In the genomic region with DNA sequence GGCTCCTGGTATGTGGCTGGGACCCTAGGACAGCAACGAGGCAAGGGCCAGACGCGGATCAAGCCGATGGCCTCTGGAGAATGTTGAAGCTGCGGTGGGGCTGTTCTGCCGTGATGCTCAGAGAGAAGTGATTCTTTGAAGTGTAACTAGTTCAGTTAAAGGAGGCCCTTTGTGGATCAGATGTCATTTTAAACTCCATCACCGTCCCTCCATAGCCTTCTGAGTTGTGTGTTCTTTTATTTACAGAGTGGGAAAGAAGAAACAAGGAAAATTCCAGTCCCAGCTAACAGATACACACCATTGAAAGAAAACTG, we compare ENCODE assay signal across 8 cellular contexts. TPM values are rescaled to one million over a fixed set of nuclear protein-coding genes. Genes with fewer than 3 reads are reported as not detected.
DNase-seq lines count a peak whose midpoint lies in the region; ATAC-seq and TF ChIP-seq lines count a peak whose summit lies in the region.

No MANE protein-coding gene starts in this region.

- H3K4me1 Mint-ChIP-seq in activated T-cell treated with anti-CD3 and anti-CD28 coated beads, Interleukin-2, amount 50 U/mL, for 72 hours (ENCODE audit: low read depth), result peaks cover 51% of the 10 kb centered on the region
- H3K4me1 Mint-ChIP-seq in type B pancreatic cell (ENCODE audit: unreplicated experiment), result peaks cover 23% of the 10 kb centered on the region

- peak overlapping the region; percentile 95 to 99 for H3K4me3 Mint-ChIP-seq in activated T-cell treated with anti-CD3 and anti-CD28 coated beads, Interleukin-2, amount 50 U/mL, for 72 hours
- peak overlapping the region; percentile 98 for H3K4me3 Mint-ChIP-seq in type B pancreatic cell

- intact Hi-C loops in lower lobe of right lung (cut with DNase I), result no loop called here

- no peak for ATAC-seq in activated T-cell treated with anti-CD3 and anti-CD28 coated beads, Interleukin-2, amount 50 U/mL, for 72 hours (replicated peaks in 1 of 2)
- ATAC-seq in lower lobe of right lung, result no peak
- no peak for ATAC-seq in HG02642 (IDR thresholded peaks at IDR 0.05; ENCODE audit: poor library complexity, unreplicated experiment)

- H3K4me1 ChIP-seq in lower lobe of right lung, result peaks cover 34% of the 10 kb centered on the region

- TF ChIP-seq CTCF in astrocyte of the cerebellum (IDR thresholded peaks at IDR 0.05; ENCODE audit: low read depth, low read length, missing control alignments) (no peak), lower lobe of right lung (IDR thresholded peaks at IDR 0.05) (no peak), type B pancreatic cell (conservative IDR thresholded peaks at IDR 0.05) (no peak)

- H3K9me3 Mint-ChIP-seq in activated T-cell treated with anti-CD3 and anti-CD28 coated beads, Interleukin-2, amount 50 U/mL, for 72 hours, result no peaks in the 10 kb centered on the region
- H3K9me3 Mint-ChIP-seq in type B pancreatic cell, result no peaks in the 10 kb centered on the region

- no peaks in the 10 kb centered on the region for H3K27me3 ChIP-seq in lower lobe of right lung (ENCODE audit: low read depth)

- peak overlapping the region; percentile 97 for H3K4me3 ChIP-seq in astrocyte of the cerebellum (ENCODE audit: low read depth, low read length)
- peak overlapping the region; percentile 92 for H3K4me3 ChIP-seq in lower lobe of right lung

- H3K9me3 ChIP-seq in lower lobe of right lung, result no peaks in the 10 kb centered on the region

- H3K27me3 Mint-ChIP-seq in activated T-cell treated with anti-CD3 and anti-CD28 coated beads, Interleukin-2, amount 50 U/mL, for 72 hours (ENCODE audit: low read depth), result no peaks in the 10 kb centered on the region
- H3K27me3 Mint-ChIP-seq in type B pancreatic cell, result no peaks in the 10 kb centered on the region

- H3K36me3 ChIP-seq in lower lobe of right lung, result peaks cover 30% of the 10 kb centered on the region

- DNase-seq in activated T-cell treated with anti-CD3 and anti-CD28 coated beads, Interleukin-2, amount 50 U/mL, for 72 hours, result no peak
- no peak for DNase-seq in activated T-cell treated with anti-CD3 and anti-CD28 coated beads, Interleukin-2, amount 50 U/mL, for 48 hours
- DNase-seq in astrocyte of the cerebellum (ENCODE audit: low read depth) (no peak), lower lobe of right lung (no peak), type B pancreatic cell (ENCODE audit: extremely low spot score, unreplicated experiment) (no peak), glomerular visceral epithelial cell (ENCODE audit: extremely low spot score) (no peak), amygdala (lab: John Stamatoyannopoulos, UW) (no peak)

- H3K27ac Mint-ChIP-seq in activated T-cell treated with anti-CD3 and anti-CD28 coated beads, Interleukin-2, amount 50 U/mL, for 72 hours, result peak overlapping the region; percentile 98
- peak overlapping the region; percentile 100 for H3K27ac Mint-ChIP-seq in type B pancreatic cell

- H3K36me3 Mint-ChIP-seq in activated T-cell treated with anti-CD3 and anti-CD28 coated beads, Interleukin-2, amount 50 U/mL, for 72 hours (ENCODE audit: insufficient read depth in 2 of 2), result peaks cover 5 to 15% of the 10 kb centered on the region in 2 donors
- H3K36me3 Mint-ChIP-seq in type B pancreatic cell, result peaks cover 22% of the 10 kb centered on the region

- peak overlapping the region; percentile 96 for H3K27ac ChIP-seq in lower lobe of right lung

- in situ Hi-C loops in astrocyte of the cerebellum (cut with HindIII; ENCODE audit: low sequenced_read_pairs), result no loop called here

RNA-seq across cellular contexts. Expression of a gene that starts 0.4 kb away (rescaled TPM):
- 10 to 100 TPM; 12.5 to 18.9 TPM for total RNA-seq in activated T-cell treated with anti-CD3 and anti-CD28 coated beads, Interleukin-2, amount 50 U/mL, for 72 hours
- total RNA-seq in lower lobe of right lung (10.5 TPM), type B pancreatic cell (ENCODE audit: low replicate concordance) (13.5 and 14.8 TPM in 2 replicates)
